8 cellular contexts compared by ENCODE assay signal in genomic region chr18:22169889-22170420, GRCh38. TPM values are rescaled to one million over a fixed set of nuclear protein-coding genes. Genes with fewer than 3 reads are reported as not detected.
DNase-seq lines count a peak whose midpoint lies in the region; ATAC-seq and TF ChIP-seq lines count a peak whose summit lies in the region.

No MANE protein-coding gene starts in this region.

- DNase-seq in BE2C (no peak), WTC11 (ENCODE audit: low spot score) (peak; percentile 52), cardiac muscle cell (ENCODE audit: low read depth in 1 of 2, low spot score in 1 of 2) (peak; percentile 62 to 76), NCI-H2029 treated with DMSO at 0.1 percent for 48 hours (lab: John Stamatoyannopoulos, UW) (no peak)

- H3K27ac Mint-ChIP-seq in WTC11 = no peak overlapping the region

- no peaks in the 10 kb centered on the region for H3K36me3 ChIP-seq in BE2C
- peaks cover 4 to 37% of the 10 kb centered on the region in 2 experiments; a peak in 1 of 3 replicates for H3K36me3 ChIP-seq in HEK293 (ENCODE audit: control insufficient read depth in 2 of 2, insufficient read depth in 1 of 2, low read length in 2 of 2)
- peaks cover 25% of the 10 kb centered on the region for H3K36me3 ChIP-seq in cardiac muscle cell
- no peaks in the 10 kb centered on the region for H3K36me3 ChIP-seq in rectal smooth muscle tissue (ENCODE audit: control insufficient read depth, insufficient read depth, low read length)

- peaks cover 93% of the 10 kb centered on the region for H3K27me3 Mint-ChIP-seq in WTC11 (ENCODE audit: low read depth)

- peak overlapping the region; percentile 58 for H3K4me3 ChIP-seq in BE2C (ENCODE audit: low read depth, low read length)
- peak overlapping the region; percentile 96 for H3K4me3 ChIP-seq in HEK293 (ENCODE audit: low read depth, low read length)
- H3K4me3 ChIP-seq in cardiac muscle cell = peak overlapping the region; percentile 94
- H3K4me3 ChIP-seq in rectal smooth muscle tissue (ENCODE audit: low read length) = peak overlapping the region; percentile 93

- H3K9ac ChIP-seq in rectal smooth muscle tissue (ENCODE audit: low read length) = peak overlapping the region; percentile 84

- POLR2A ChIA-PET in HEK293 (lab: Yijun Ruan, JAX) (interaction anchor here (0.6 to 2.8 kb wide), 24 partner anchors 13 to 964 kb away, joined by 3 to 11 read pairs (median 4); no protein-coding TSS in a partner anchor), WTC11 (lab: Charles Lee) (no interaction called here)

- no peak for TF ChIP-seq CTCF in BE2C (IDR thresholded peaks at IDR 0.05; ENCODE audit: low read depth, low read length)
- TF ChIP-seq CTCF in HEK293 (tag by site-specific recombination; IDR thresholded peaks at IDR 0.05) = no peak
- TF ChIP-seq CTCF in WTC11 (IDR thresholded peaks at IDR 0.05) = no peak
- no peak for TF ChIP-seq CTCF in cardiac muscle cell (IDR thresholded peaks at IDR 0.05; ENCODE audit: low read depth, low read length)

- peak overlapping the region; percentile 74 for H3K4me3 Mint-ChIP-seq in WTC11

- H3K9me3 ChIP-seq in BE2C (no peaks in the 10 kb centered on the region), HEK293 (ENCODE audit: control insufficient read depth, insufficient read depth, low read depth, low read length) (no peaks in the 10 kb centered on the region), cardiac muscle cell (ENCODE audit: low read depth) (no peaks in the 10 kb centered on the region)

- no peaks in the 10 kb centered on the region for H3K9me3 Mint-ChIP-seq in WTC11

- H3K36me3 Mint-ChIP-seq in WTC11 = no peaks in the 10 kb centered on the region

- peak overlapping the region; percentile 100 for H3K27ac ChIP-seq in HEK293 (ENCODE audit: extremely low read depth, low read depth, low read length)
- peak overlapping the region; percentile 99 for H3K27ac ChIP-seq in cardiac muscle cell
- peak overlapping the region; percentile 56 for H3K27ac ChIP-seq in rectal smooth muscle tissue (ENCODE audit: low read depth, low read length)

- peak; percentile 1; the same call in 1 of the 2 replicates for ATAC-seq in WTC11
- ATAC-seq in GM18873 (IDR thresholded peaks at IDR 0.05; ENCODE audit: low FRiP score, unreplicated experiment) = no peak
- no peak for ATAC-seq in HG03378 (IDR thresholded peaks at IDR 0.05; ENCODE audit: unreplicated experiment)

- H3K4me1 ChIP-seq in BE2C (no peaks in the 10 kb centered on the region), HEK293 (ENCODE audit: control insufficient read depth, insufficient read depth, low read length) (peaks cover 8% of the 10 kb centered on the region), cardiac muscle cell (ENCODE audit: low read depth) (peaks cover 6% of the 10 kb centered on the region), rectal smooth muscle tissue (ENCODE audit: control insufficient read depth, insufficient read depth, low read length) (no peaks in the 10 kb centered on the region)

- peaks cover 43% of the 10 kb centered on the region for H3K4me1 Mint-ChIP-seq in WTC11

- H3K27me3 ChIP-seq in BE2C = peaks cover 64% of the 10 kb centered on the region
- no peaks in the 10 kb centered on the region for H3K27me3 ChIP-seq in cardiac muscle cell
- peaks cover 25% of the 10 kb centered on the region for H3K27me3 ChIP-seq in rectal smooth muscle tissue (ENCODE audit: control insufficient read depth, insufficient read depth, low read length)

- CTCF ChIA-PET in HEK293 (lab: Yijun Ruan, JAX) (interaction anchor here (0.5 to 1.6 kb wide), 5 partner anchors 61 to 955 kb away, joined by 3 to 6 read pairs (median 5); no protein-coding TSS in a partner anchor), WTC11 (lab: Charles Lee) (interaction anchor here (0.6 to 1.3 kb wide), 3 partner anchors 15 to 379 kb away, joined by 3 to 4 read pairs (median 3); no protein-coding TSS in a partner anchor)

TF ChIP-seq in HEK293, 187 proteins besides CTCF, POLR2A, EP300 and RAD21 (continues in another document):
- TF ChIP-seq ZNF146 (tag by site-specific recombination; IDR thresholded peaks at IDR 0.05) (no peak), ZNF654 (tag by site-specific recombination; IDR thresholded peaks at IDR 0.05; ENCODE audit: low read depth) (no peak)
- TF ChIP-seq, protein P1, sequence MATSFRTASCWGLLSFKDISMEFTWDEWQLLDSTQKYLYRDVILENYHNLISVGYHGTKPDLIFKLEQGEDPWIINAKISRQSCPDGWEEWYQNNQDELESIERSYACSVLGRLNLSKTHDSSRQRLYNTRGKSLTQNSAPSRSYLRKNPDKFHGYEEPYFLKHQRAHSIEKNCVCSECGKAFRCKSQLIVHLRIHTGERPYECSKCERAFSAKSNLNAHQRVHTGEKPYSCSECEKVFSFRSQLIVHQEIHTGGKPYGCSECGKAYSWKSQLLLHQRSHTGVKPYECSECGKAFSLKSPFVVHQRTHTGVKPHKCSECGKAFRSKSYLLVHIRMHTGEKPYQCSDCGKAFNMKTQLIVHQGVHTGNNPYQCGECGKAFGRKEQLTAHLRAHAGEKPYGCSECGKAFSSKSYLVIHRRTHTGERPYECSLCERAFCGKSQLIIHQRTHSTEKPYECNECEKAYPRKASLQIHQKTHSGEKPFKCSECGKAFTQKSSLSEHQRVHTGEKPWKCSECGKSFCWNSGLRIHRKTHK (tag by site-specific recombination; IDR thresholded peaks at IDR 0.05) = no peak

TF ChIP-seq in WTC11, 78 proteins besides CTCF, POLR2A, EP300 and RAD21:
- TF ChIP-seq, protein P2, sequence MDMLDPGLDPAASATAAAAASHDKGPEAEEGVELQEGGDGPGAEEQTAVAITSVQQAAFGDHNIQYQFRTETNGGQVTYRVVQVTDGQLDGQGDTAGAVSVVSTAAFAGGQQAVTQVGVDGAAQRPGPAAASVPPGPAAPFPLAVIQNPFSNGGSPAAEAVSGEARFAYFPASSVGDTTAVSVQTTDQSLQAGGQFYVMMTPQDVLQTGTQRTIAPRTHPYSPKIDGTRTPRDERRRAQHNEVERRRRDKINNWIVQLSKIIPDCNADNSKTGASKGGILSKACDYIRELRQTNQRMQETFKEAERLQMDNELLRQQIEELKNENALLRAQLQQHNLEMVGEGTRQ (CRISPR knock-in tag; IDR thresholded peaks at IDR 0.05) = no peak
- no peak for TF ChIP-seq ATF3 (CRISPR knock-in tag; conservative IDR thresholded peaks at IDR 0.05)
- TF ChIP-seq TP53 (CRISPR knock-in tag; IDR thresholded peaks at IDR 0.05) = no peak
- TF ChIP-seq, protein P3, sequence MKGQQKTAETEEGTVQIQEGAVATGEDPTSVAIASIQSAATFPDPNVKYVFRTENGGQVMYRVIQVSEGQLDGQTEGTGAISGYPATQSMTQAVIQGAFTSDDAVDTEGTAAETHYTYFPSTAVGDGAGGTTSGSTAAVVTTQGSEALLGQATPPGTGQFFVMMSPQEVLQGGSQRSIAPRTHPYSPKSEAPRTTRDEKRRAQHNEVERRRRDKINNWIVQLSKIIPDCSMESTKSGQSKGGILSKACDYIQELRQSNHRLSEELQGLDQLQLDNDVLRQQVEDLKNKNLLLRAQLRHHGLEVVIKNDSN (CRISPR knock-in tag; IDR thresholded peaks at IDR 0.05) = no peak
- TF ChIP-seq FOXP1 (CRISPR knock-in tag; IDR thresholded peaks at IDR 0.05; ENCODE audit: borderline replicate concordance) = no peak

RNA-seq across cellular contexts. Expression of gene GATA6, which starts 0.6 kb away (rescaled TPM):
- polyA plus RNA-seq in BE2C (2012; ENCODE audit: insufficient read depth, insufficient read length, low read depth) = 0.15 TPM
- total RNA-seq in WTC11 (2021) = 0.15 to 0.21 TPM (median 0.18 TPM) in 3 replicates
- 182 and 187 TPM in 2 replicates for total RNA-seq in cardiac muscle cell
- polyA plus RNA-seq in cardiac muscle cell = 104 and 126 TPM in 2 replicates

Comparison
In these comparisons a context has a peak if more than half of its experiments do, and no peak if none do; other contexts are left out.
1. DNase-seq: peak in WTC11 (single experiment) and cardiac muscle cell (2 of 2); none in BE2C (single experiment) and NCI-H2029 treated with DMSO at 0.1 percent for 48 hours (single experiment).
2. RNA of gene GATA6, which starts 0.6 kb away (total RNA-seq): 182 to 187 TPM in cardiac muscle cell; 0.15 to 0.21 TPM in WTC11; every median in the first group is over 100 times any median in the second.
3. Peak in every context shown above with its lines, with median percentiles within 50 percentile points of each other: H3K4me3 ChIP-seq and H3K27ac ChIP-seq.